In genomic region chr12:108172033-108172432, GRCh38 we compare ENCODE assay signal across 3 cellular contexts.
TF ChIP-seq lines count a peak whose summit lies in the region.

No MANE protein-coding gene starts in this region.

TF ChIP-seq in A549, 52 proteins besides CTCF, POLR2A, EP300 and RAD21 (continued from another document):
- TF ChIP-seq BCL3 (IDR thresholded peaks at IDR 0.05) (no peak), ZFP36 (IDR thresholded peaks at IDR 0.05; ENCODE audit: borderline replicate concordance, partially characterized antibody) (peak; percentile 39)

TF ChIP-seq in HEK293, 187 proteins besides CTCF, POLR2A, EP300 and RAD21 (continued from another document):
- TF ChIP-seq ZBTB49 (tag by site-specific recombination; IDR thresholded peaks at IDR 0.05; ENCODE audit: low read depth) (no peak), ZNF664 (tag by site-specific recombination; IDR thresholded peaks at IDR 0.05) (no peak), ZNF645 (tag by site-specific recombination; IDR thresholded peaks at IDR 0.05) (no peak), ZBTB26 (tag by site-specific recombination; optimal IDR thresholded peaks at IDR 0.05) (no peak), ZNF768 (tag by site-specific recombination; IDR thresholded peaks at IDR 0.05) (peak; percentile 66; the same call in 1 of the 2 replicates), ZNF354C (tag by site-specific recombination; IDR thresholded peaks at IDR 0.05; ENCODE audit: borderline replicate concordance, low read depth) (no peak)
TF ChIP-seq in HEK293: peak in this region for 1.

TF ChIP-seq in K562, 482 proteins besides CTCF, POLR2A, EP300 and RAD21 (continued from another document and continues in another):
- TF ChIP-seq MCM7 (IDR thresholded peaks at IDR 0.05) = no peak
- TF ChIP-seq ADNP (tag; IDR thresholded peaks at IDR 0.05) = peak; percentile 89
- TF ChIP-seq SIN3B (IDR thresholded peaks at IDR 0.05; ENCODE audit: low read depth) = no peak
- no peak for TF ChIP-seq PCBP1 (IDR thresholded peaks at IDR 0.05; ENCODE audit: low read depth, low read length, poor library complexity, severe bottlenecking)
- TF ChIP-seq NKRF (IDR thresholded peaks at IDR 0.05; ENCODE audit: borderline replicate concordance) = no peak
- TF ChIP-seq THAP12 (CRISPR knock-in tag; IDR thresholded peaks at IDR 0.05) = no peak
- no peak for TF ChIP-seq ZSCAN29 (IDR thresholded peaks at IDR 0.05)
- peak; percentile 99 for TF ChIP-seq BRD9 (IDR thresholded peaks at IDR 0.05; ENCODE audit: low read depth, partially characterized antibody)
- no peak for TF ChIP-seq ZNF644 (tag; IDR thresholded peaks at IDR 0.05; ENCODE audit: low read depth)
- no peak for TF ChIP-seq ETV5 (CRISPR knock-in tag; IDR thresholded peaks at IDR 0.05; ENCODE audit: low read depth)
- no peak for TF ChIP-seq RBM14 (IDR thresholded peaks at IDR 0.05; ENCODE audit: borderline replicate concordance, insufficient read depth, low read depth, low read length)
- no peak for TF ChIP-seq CREB3L1 (IDR thresholded peaks at IDR 0.05; ENCODE audit: borderline replicate concordance, low read depth)
- no peak for TF ChIP-seq MBD1 (CRISPR knock-in tag; IDR thresholded peaks at IDR 0.05)
- no peak for TF ChIP-seq ZNF445 (CRISPR knock-in tag; IDR thresholded peaks at IDR 0.05; ENCODE audit: low read depth)
- no peak for TF ChIP-seq TAF7 (tag; IDR thresholded peaks at IDR 0.05)
- no peak for TF ChIP-seq ZBTB49 (CRISPR knock-in tag; IDR thresholded peaks at IDR 0.05; ENCODE audit: borderline replicate concordance)
- no peak for TF ChIP-seq CBFA2T3 (IDR thresholded peaks at IDR 0.05)
- no peak for TF ChIP-seq KLF13 (tag; IDR thresholded peaks at IDR 0.05; ENCODE audit: borderline replicate concordance, low read depth)
- no peak for TF ChIP-seq ASH1L (IDR thresholded peaks at IDR 0.05; ENCODE audit: borderline replicate concordance, low read depth, partially characterized antibody)
- no peak for TF ChIP-seq KDM4B (IDR thresholded peaks at IDR 0.05; ENCODE audit: borderline replicate concordance in 2 of 2, low read depth in 1 of 2)
- no peak for TF ChIP-seq HINFP (tag; conservative IDR thresholded peaks at IDR 0.05; ENCODE audit: low read depth)
- TF ChIP-seq ZFX (CRISPR knock-in tag; IDR thresholded peaks at IDR 0.05) = no peak
- no peak for TF ChIP-seq NCOA2 (IDR thresholded peaks at IDR 0.05; ENCODE audit: partially characterized antibody in 2 of 2)
- TF ChIP-seq BCOR (IDR thresholded peaks at IDR 0.05) = peak; percentile 96
- TF ChIP-seq SAFB2 (IDR thresholded peaks at IDR 0.05; ENCODE audit: borderline replicate concordance, low read depth, low read length, severe bottlenecking) = no peak
- TF ChIP-seq SMARCA5 (IDR thresholded peaks at IDR 0.05) = peak; percentile 95; the same call in 1 of the 2 replicates
- TF ChIP-seq ZFP36 (IDR thresholded peaks at IDR 0.05; ENCODE audit: low read depth, low read length, partially characterized antibody) = peak; percentile 86
- peak; percentile 61; the same call in 1 of the 2 replicates for TF ChIP-seq HDGF (IDR thresholded peaks at IDR 0.05)
- no peak for TF ChIP-seq CC2D1A (IDR thresholded peaks at IDR 0.05)
- no peak for TF ChIP-seq ZBTB11 (CRISPR knock-in tag; IDR thresholded peaks at IDR 0.05)
- no peak for TF ChIP-seq E2F6 (IDR thresholded peaks at IDR 0.05; ENCODE audit: borderline replicate concordance in 1 of 2, extremely low read depth in 1 of 2, insufficient read depth in 1 of 2, insufficient read length in 1 of 2, low read depth in 1 of 2, low read length in 1 of 2, poor library complexity in 1 of 2, severe bottlenecking in 1 of 2)
- TF ChIP-seq NUFIP1 (IDR thresholded peaks at IDR 0.05; ENCODE audit: partially characterized antibody) = no peak
- no peak for TF ChIP-seq CEBPB (tag; IDR thresholded peaks at IDR 0.05)
- no peak for TF ChIP-seq NR2C1 (IDR thresholded peaks at IDR 0.05)
- TF ChIP-seq NR2C1 (tag; IDR thresholded peaks at IDR 0.05) = no peak
- no peak for TF ChIP-seq RB1 (IDR thresholded peaks at IDR 0.05; ENCODE audit: low read depth)
- no peak for TF ChIP-seq STAT5A (IDR thresholded peaks at IDR 0.05; ENCODE audit: borderline replicate concordance, low read length)
- TF ChIP-seq CHD2 (IDR thresholded peaks at IDR 0.05; ENCODE audit: low read depth, low read length) = no peak
- TF ChIP-seq PHF8 (IDR thresholded peaks at IDR 0.05; ENCODE audit: borderline replicate concordance, low read length) = no peak
- TF ChIP-seq ZZZ3 (IDR thresholded peaks at IDR 0.05) = no peak
- peak; percentile 97 for TF ChIP-seq RBM25 (IDR thresholded peaks at IDR 0.05; ENCODE audit: low read depth, low read length, severe bottlenecking)
- no peak for TF ChIP-seq GATA2 (CRISPR knock-in tag; IDR thresholded peaks at IDR 0.05)
- peak in 1 of 2 experiments; percentile 56; a peak in 2 of 4 replicates for TF ChIP-seq RCOR1 (IDR thresholded peaks at IDR 0.05; ENCODE audit: borderline replicate concordance in 1 of 2, low read depth in 2 of 2, low read length in 2 of 2)
- no peak for TF ChIP-seq JUND (IDR thresholded peaks at IDR 0.05; ENCODE audit: borderline replicate concordance, low read depth, low read length)
- no peak for TF ChIP-seq JUND (tag; IDR thresholded peaks at IDR 0.05; ENCODE audit: borderline replicate concordance, low read depth, low read length)
- no peak for TF ChIP-seq CHD1 (IDR thresholded peaks at IDR 0.05; ENCODE audit: low read length)
- TF ChIP-seq TAF15 (IDR thresholded peaks at IDR 0.05; ENCODE audit: low read depth, low read length) = no peak
